In the genomic region with DNA sequence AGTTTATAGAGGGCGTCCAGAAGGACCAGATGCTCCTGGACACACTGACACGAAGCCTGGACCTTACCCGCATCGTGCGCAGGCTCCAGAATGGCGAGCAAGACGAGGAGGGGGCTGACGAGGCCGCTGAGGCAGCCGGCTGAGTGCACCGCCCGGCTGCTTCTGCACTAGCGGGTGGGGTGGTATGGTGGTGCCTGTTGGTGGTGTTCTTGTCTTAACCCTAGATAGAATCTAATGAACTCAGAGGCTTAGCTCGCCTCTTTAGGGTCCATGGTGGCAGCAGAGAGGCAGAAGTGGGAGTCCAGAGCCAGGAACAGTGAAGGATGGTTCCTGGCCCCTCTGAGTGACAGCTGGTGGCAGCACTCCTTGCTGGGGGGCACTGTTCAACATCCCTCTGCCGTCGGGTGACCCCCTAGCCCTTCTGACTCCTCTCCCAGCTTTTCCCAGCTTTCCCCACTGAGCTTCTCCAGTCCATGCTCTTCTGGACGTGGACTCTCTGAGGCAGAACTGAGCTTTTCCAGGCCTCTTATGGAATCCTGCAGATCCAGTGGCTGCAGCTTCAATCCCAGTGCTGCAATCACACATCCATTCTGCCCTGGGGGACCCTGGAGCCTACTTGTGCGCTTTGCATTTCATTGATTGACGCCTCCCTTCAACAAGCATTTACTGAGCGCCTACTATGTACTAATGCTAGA, we compare ENCODE assay signal across 25 cellular contexts. TPM values are rescaled to one million over a fixed set of nuclear protein-coding genes. Genes with fewer than 3 reads are reported as not detected.
"Had no signal": no experiment of that assay in that cellular context is flagged by ENCODE, and none has a peak within 500 bp of the region (broad histone marks: within the 10 kb centered on the region; RNA-seq: fewer than 3 reads in every experiment).

No MANE protein-coding gene starts in this region.

- H3K27ac ChIP-seq: coronary artery, esophagus squamous epithelium, gastrocnemius medialis, lower lobe of right lung, spleen, thoracic aorta, upper lobe of right lung had no signal

- H3K36me3 Mint-ChIP-seq: activated CD8-positive, alpha-beta memory T cell treated with anti-CD3 and anti-CD28 coated beads, Interleukin-2, amount 10 ng/mL, durations not matched to agents 7 days and 5 days had no signal

- ATAC-seq: activated CD8-positive, alpha-beta memory T cell treated with anti-CD3 and anti-CD28 coated beads, Interleukin-2, amount 10 ng/mL, durations not matched to agents 7 days and 5 days; gastrocnemius medialis; mucosa of descending colon had no signal

- H3K27ac Mint-ChIP-seq: activated CD4-positive, alpha-beta T cell treated with anti-CD3 and anti-CD28 coated beads, Interleukin-2, amount 10 ng/mL, durations not matched to agents 7 days and 5 days; activated CD8-positive, alpha-beta memory T cell treated with anti-CD3 and anti-CD28 coated beads, Interleukin-2, amount 10 ng/mL, durations not matched to agents 7 days and 5 days; activated CD8-positive, alpha-beta T cell treated with anti-CD3 and anti-CD28 coated beads for 36 hours; endodermal cell had no signal

- H3K4me1 ChIP-seq: esophagus squamous epithelium, gastrocnemius medialis, lower lobe of right lung, upper lobe of right lung had no signal

- H3K9me3 Mint-ChIP-seq: activated CD4-positive, alpha-beta T cell treated with anti-CD3 and anti-CD28 coated beads, Interleukin-2, amount 10 ng/mL, durations not matched to agents 7 days and 5 days; activated CD8-positive, alpha-beta T cell treated with anti-CD3 and anti-CD28 coated beads for 36 hours; activated naive CD8-positive, alpha-beta T cell treated with anti-CD3 and anti-CD28 coated beads, Interleukin-2, amount 50 U/mL, for 24 hours; endodermal cell had no signal

- FAIRE-seq: kidney had no signal

- H3K4me3 Mint-ChIP-seq: activated CD4-positive, alpha-beta T cell treated with anti-CD3 and anti-CD28 coated beads, Interleukin-2, amount 10 ng/mL, durations not matched to agents 7 days and 5 days; activated CD8-positive, alpha-beta memory T cell treated with anti-CD3 and anti-CD28 coated beads, Interleukin-2, amount 10 ng/mL, durations not matched to agents 7 days and 5 days; activated CD8-positive, alpha-beta T cell treated with anti-CD3 and anti-CD28 coated beads for 36 hours; activated naive CD8-positive, alpha-beta T cell treated with anti-CD3 and anti-CD28 coated beads, Interleukin-2, amount 50 U/mL, for 24 hours had no signal

- H3K27me3 ChIP-seq: upper lobe of right lung had no signal

- H3K4me3 ChIP-seq: coronary artery, esophagus squamous epithelium, gastrocnemius medialis, lower lobe of right lung, mucosa of descending colon, spleen, thoracic aorta, upper lobe of right lung had no signal

- H3K36me3 ChIP-seq: esophagus squamous epithelium, gastrocnemius medialis, lower lobe of right lung, spleen, thoracic aorta, upper lobe of right lung had no signal

- DNase-seq: activated CD4-positive, alpha-beta T cell treated with anti-CD3 and anti-CD28 coated beads, Interleukin-2, amount 10 ng/mL, durations not matched to agents 7 days and 5 days; activated CD8-positive, alpha-beta memory T cell treated with anti-CD3 and anti-CD28 coated beads, Interleukin-2, amount 10 ng/mL, durations not matched to agents 7 days and 5 days; activated gamma-delta T cell; activated naive CD4-positive, alpha-beta T cell treated with anti-CD3 and anti-CD28 coated beads, Interleukin-2, amount 50 U/mL, for 16 hours; activated T-cell treated with anti-CD3 and anti-CD28 coated beads for 4 hours; cerebellar nuclear complex; endodermal cell; esophagus squamous epithelium; gastrocnemius medialis; hippocampal formation; kidney; lower lobe of right lung; mesendoderm; mucosa of descending colon; retina; spleen; stimulated activated naive CD4-positive, alpha-beta T cell; upper lobe of right lung had no signal

- H3K4me1 Mint-ChIP-seq: activated CD8-positive, alpha-beta memory T cell treated with anti-CD3 and anti-CD28 coated beads, Interleukin-2, amount 10 ng/mL, durations not matched to agents 7 days and 5 days had no signal

- H3K9me3 ChIP-seq: esophagus squamous epithelium, gastrocnemius medialis, lower lobe of right lung, mucosa of descending colon, spleen, thoracic aorta, upper lobe of right lung had no signal

- H3K27me3 Mint-ChIP-seq: activated CD4-positive, alpha-beta T cell treated with anti-CD3 and anti-CD28 coated beads, Interleukin-2, amount 10 ng/mL, durations not matched to agents 7 days and 5 days had no signal

RNA-seq across cellular contexts. Expression of gene GUCA1A, which starts 6.2 kb away (rescaled TPM):
- total RNA-seq: activated CD4-positive, alpha-beta T cell treated with anti-CD3 and anti-CD28 coated beads, Interleukin-2, amount 10 ng/mL, durations not matched to agents 7 days and 5 days; activated CD8-positive, alpha-beta memory T cell treated with anti-CD3 and anti-CD28 coated beads, Interleukin-2, amount 10 ng/mL, durations not matched to agents 7 days and 5 days; esophagus squamous epithelium; gastrocnemius medialis; kidney; lower lobe of right lung; mucosa of descending colon; osteoblast; spleen; T-helper 2 cell treated with Interferon-gamma antibody and Interleukin-4, amounts not matched to agents 100 ng/mL and 5 ng/mL, for 36 hours; thoracic aorta; upper lobe of right lung had no signal

RNA-seq across cellular contexts. Expression of gene C6orf132, which starts 37.0 kb away (rescaled TPM):
- polyA plus RNA-seq: neural cell had no signal
